ENCODE assay signal across 8 cellular contexts in genomic region chr1:156480411-156481192, GRCh38. TPM values are rescaled to one million over a fixed set of nuclear protein-coding genes. Genes with fewer than 3 reads are reported as not detected.
DNase-seq lines count a peak whose midpoint lies in the region; ATAC-seq and TF ChIP-seq lines count a peak whose summit lies in the region.

No MANE protein-coding gene starts in this region.

- H3K36me3 ChIP-seq in smooth muscle cell (ENCODE audit: low read depth), result peaks cover 11% of the 10 kb centered on the region

- TF ChIP-seq CTCF in AG10803 (conservative IDR thresholded peaks at IDR 0.05; ENCODE audit: low read length), result peak; percentile 68
- peak; percentile 62 for TF ChIP-seq CTCF in smooth muscle cell (IDR thresholded peaks at IDR 0.05; ENCODE audit: borderline replicate concordance, insufficient read depth, poor library complexity, severe bottlenecking)

- H3K9me3 ChIP-seq in smooth muscle cell (replicated peaks; ENCODE audit: low read depth), result no peaks in the 10 kb centered on the region

- no peak for DNase-seq in AG10803 (ENCODE audit: low read depth)
- DNase-seq in SK-MEL-5 (ENCODE audit: low read depth, low spot score), result peak; percentile 59
- DNase-seq in activated naive CD4-positive, alpha-beta T cell treated with anti-CD3 and anti-CD28 coated beads, Interleukin-2, amount 50 U/mL, for 16 hours, result peak; percentile 79
- peak; percentile 71 for DNase-seq in left cardiac atrium
- no peak for DNase-seq in smooth muscle cell (lab: John Stamatoyannopoulos, UW; ENCODE audit: unreplicated experiment)
- DNase-seq in DMS79 (lab: John Stamatoyannopoulos, UW), result no peak

- H3F3A ChIP-seq in smooth muscle cell (ENCODE audit: low read depth), result no peaks in the 10 kb centered on the region

- 54% methylated on average over 34 of the region's 34 CpGs for WGBS in smooth muscle cell (ENCODE audit: low lambda C conversion rate)

- no peaks in the 10 kb centered on the region for H3K27me3 ChIP-seq in smooth muscle cell (ENCODE audit: low read depth)

- no peak overlapping the region for H3K4me2 ChIP-seq in smooth muscle cell

- no peak overlapping the region for H2AFZ ChIP-seq in smooth muscle cell (ENCODE audit: low read depth)

- H3K27ac ChIP-seq in smooth muscle cell (ENCODE audit: low read depth), result no peak overlapping the region

- H3K4me3 ChIP-seq in AG10803 (ENCODE audit: low read length) (no peak overlapping the region), smooth muscle cell (no peak overlapping the region)

- intact Hi-C loops in left cardiac atrium (cut with DNase I), result loop anchor here in 1 of 2 donors (10.0 kb wide), 1 partner anchor 124 kb away; the partner anchor contains the start of gene GPATCH4

- H3K9ac ChIP-seq in smooth muscle cell (ENCODE audit: low read depth), result no peak overlapping the region

- ATAC-seq in GM21529 (IDR thresholded peaks at IDR 0.05; ENCODE audit: unreplicated experiment), result peak; percentile 58
- peak; percentile 34 to 45 for ATAC-seq in left cardiac atrium
- ATAC-seq in GM19467 (IDR thresholded peaks at IDR 0.05; ENCODE audit: unreplicated experiment), result no peak

- H3K4me1 ChIP-seq in smooth muscle cell (ENCODE audit: low read depth), result no peaks in the 10 kb centered on the region

- peaks cover 99% of the 10 kb centered on the region for H4K20me1 ChIP-seq in smooth muscle cell (ENCODE audit: low read depth)

- in situ Hi-C loops in SK-MEL-5 (cut with HindIII; ENCODE audit: low pct_unique_long_range_greater_than_20kb, low sequenced_read_pairs), result no loop called here

- H3K79me2 ChIP-seq in smooth muscle cell (ENCODE audit: low read depth), result peaks cover 19% of the 10 kb centered on the region

RNA-seq across cellular contexts. Expression of gene MEF2D, which starts 20.0 kb away (rescaled TPM):
- total RNA-seq in SK-MEL-5 (2014; rRNA removed; shearing (Covaris generic)), result 19.6 and 19.9 TPM in 2 replicates
- polyA plus RNA-seq in SK-MEL-5 (2015; cell fraction: cytosol; rRNA removed), result 84.5 and 98.0 TPM in 2 replicates
- 58.2 and 61.4 TPM in 2 replicates for polyA plus RNA-seq in SK-MEL-5 (2015; cell fraction: nucleus; rRNA removed)
- 10 to 100 TPM; 69.0 to 81.7 TPM for total RNA-seq in left cardiac atrium
- total RNA-seq in smooth muscle cell, result 23.2 and 24.3 TPM in 2 replicates
- 40.5 and 45.6 TPM in 2 replicates for polyA plus RNA-seq in smooth muscle cell

Comparison
In these comparisons a context has a peak if more than half of its experiments do, and no peak if none do; other contexts are left out.
1. DNase-seq: peak in SK-MEL-5 (single experiment), activated naive CD4-positive, alpha-beta T cell treated with anti-CD3 and anti-CD28 coated beads, Interleukin-2, amount 50 U/mL, for 16 hours (single experiment) and left cardiac atrium (single experiment); none in AG10803 (single experiment), smooth muscle cell (single experiment) and DMS79 (single experiment).